In genomic region chr1:240091201-240091600, GRCh38 we compare ENCODE assay signal across 12 cellular contexts. TPM values are rescaled to one million over a fixed set of nuclear protein-coding genes. Genes with fewer than 3 reads are reported as not detected.
A peak's percentile ranks its signal among the peaks of the same experiment; 100 is the strongest.
DNase-seq lines count a peak whose midpoint lies in the region; ATAC-seq and TF ChIP-seq lines count a peak whose summit lies in the region.
"Had no signal": no experiment of that assay in that cellular context is flagged by ENCODE, and none has a peak within 500 bp of the region (broad histone marks: within the 10 kb centered on the region; RNA-seq: fewer than 3 reads in every experiment).

No MANE protein-coding gene starts in this region.

- TF ChIP-seq EP300 in transverse colon (IDR thresholded peaks at IDR 0.05; ENCODE audit: low read depth) = no peak

- in situ Hi-C loops in transverse colon (cut with MboI; ENCODE audit: low pct_ligation_motif_present in 1 of 4, low pct_unique_long_range_greater_than_20kb in 1 of 4, low sequenced_read_pairs in 3 of 4) = no loop called here
- in situ Hi-C loops in GM13976 (cut with MboI; ENCODE audit: low sequenced_read_pairs, unreplicated experiment) = no loop called here

- no peak overlapping the region for H3K27ac Mint-ChIP-seq in activated naive CD8-positive, alpha-beta T cell treated with anti-CD3 and anti-CD28 coated beads, Interleukin-2, amount 10 ng/mL, durations not matched to agents 7 days and 5 days
- H3K27ac Mint-ChIP-seq: CD4-positive, alpha-beta T cell had no signal

- peak overlapping the region; percentile 60 for H3K4me3 Mint-ChIP-seq in activated naive CD8-positive, alpha-beta T cell treated with anti-CD3 and anti-CD28 coated beads, Interleukin-2, amount 10 ng/mL, durations not matched to agents 7 days and 5 days
- H3K4me3 Mint-ChIP-seq: CD4-positive, alpha-beta T cell had no signal

- H3K27me3 ChIP-seq in left ventricle myocardium inferior (ENCODE audit: low read depth) = peaks cover 100% of the 10 kb centered on the region
- H3K27me3 ChIP-seq in lower lobe of right lung (ENCODE audit: low read depth) = peaks cover 50% of the 10 kb centered on the region
- H3K27me3 ChIP-seq in transverse colon = peaks cover 51% of the 10 kb centered on the region

- H3K36me3 ChIP-seq in left ventricle myocardium inferior = no peaks in the 10 kb centered on the region
- H3K36me3 ChIP-seq in lower lobe of right lung = no peaks in the 10 kb centered on the region
- no peaks in the 10 kb centered on the region for H3K36me3 ChIP-seq in transverse colon

- no peaks in the 10 kb centered on the region for H3K9me3 Mint-ChIP-seq in activated naive CD8-positive, alpha-beta T cell treated with anti-CD3 and anti-CD28 coated beads, Interleukin-2, amount 10 ng/mL, durations not matched to agents 7 days and 5 days
- H3K9me3 Mint-ChIP-seq: CD4-positive, alpha-beta T cell had no signal

- no peak for DNase-seq in left ventricle myocardium inferior
- no peak for DNase-seq in cardiac septum (ENCODE audit: low spot score)
- DNase-seq in activated naive CD8-positive, alpha-beta T cell treated with anti-CD3 and anti-CD28 coated beads, Interleukin-2, amount 10 ng/mL, durations not matched to agents 7 days and 5 days = no peak
- DNase-seq in lower lobe of right lung = no peak
- no peak for DNase-seq in transverse colon
- no peak for DNase-seq in stimulated activated CD4-positive, alpha-beta T cell treated with anti-CD3 and anti-CD28 coated beads, Interleukin-4, amount 100 ng/mL, for 1 hour
- DNase-seq in GM13976 (ENCODE audit: low spot score) = no peak
- DNase-seq: CD4-positive, alpha-beta T cell; GOT3; stimulated activated naive CD4-positive, alpha-beta T cell treated with Interleukin-2 at 50 U/mL for 16 hours had no signal

- POLR2A ChIA-PET in activated naive CD8-positive, alpha-beta T cell treated with anti-CD3 and anti-CD28 coated beads, Interleukin-2, amount 10 ng/mL, durations not matched to agents 7 days and 5 days (lab: Charles Lee) = no interaction called here

- H3K27ac ChIP-seq in left ventricle myocardium inferior (replicated peaks) = no peak overlapping the region
- H3K27ac ChIP-seq in lower lobe of right lung = no peak overlapping the region
- peak overlapping the region in 3 of 4 donors; percentile 68 to 74 (median 74) for H3K27ac ChIP-seq in transverse colon

- H3K4me3 ChIP-seq in left ventricle myocardium inferior (peak overlapping the region; percentile 58), lower lobe of right lung (peak overlapping the region; percentile 39), transverse colon (peak overlapping the region in 2 of 4 donors; percentile 52)
- H3K4me3 ChIP-seq: GM12878 had no signal

- TF ChIP-seq CTCF in left ventricle myocardium inferior (IDR thresholded peaks at IDR 0.05; ENCODE audit: borderline replicate concordance) = no peak
- TF ChIP-seq CTCF in lower lobe of right lung (IDR thresholded peaks at IDR 0.05) = no peak
- no peak for TF ChIP-seq CTCF in transverse colon (IDR thresholded peaks at IDR 0.05)
- no peak for TF ChIP-seq CTCF in GM13976 (IDR thresholded peaks at IDR 0.05; ENCODE audit: borderline replicate concordance, control extremely low read depth, extremely low read depth, insufficient read depth, missing control alignments)

- peaks cover 24% of the 10 kb centered on the region for H3K4me1 ChIP-seq in left ventricle myocardium inferior
- H3K4me1 ChIP-seq in lower lobe of right lung = peaks cover 21% of the 10 kb centered on the region
- H3K4me1 ChIP-seq in transverse colon = peaks cover 0 to 25% (median 19%) of the 10 kb centered on the region in 4 donors

- no peaks in the 10 kb centered on the region for H3K36me3 Mint-ChIP-seq in activated naive CD8-positive, alpha-beta T cell treated with anti-CD3 and anti-CD28 coated beads, Interleukin-2, amount 10 ng/mL, durations not matched to agents 7 days and 5 days

- H3K4me1 Mint-ChIP-seq in activated naive CD8-positive, alpha-beta T cell treated with anti-CD3 and anti-CD28 coated beads, Interleukin-2, amount 10 ng/mL, durations not matched to agents 7 days and 5 days = peaks cover 1% of the 10 kb centered on the region

- TF ChIP-seq POLR2A in transverse colon (IDR thresholded peaks at IDR 0.05) = no peak

- H3K9me3 ChIP-seq in left ventricle myocardium inferior (replicated peaks) (no peaks in the 10 kb centered on the region), lower lobe of right lung (no peaks in the 10 kb centered on the region), transverse colon (no peaks in the 10 kb centered on the region)

- 7 to 10% methylated on average over 2 of the region's 2 CpGs for WGBS in transverse colon (ENCODE audit: low coverage in 1 of 2), 2 donors

- no peak for ATAC-seq in activated naive CD8-positive, alpha-beta T cell treated with anti-CD3 and anti-CD28 coated beads, Interleukin-2, amount 10 ng/mL, durations not matched to agents 7 days and 5 days (ENCODE audit: low read depth)
- ATAC-seq in lower lobe of right lung (no peak), HG02938 (IDR thresholded peaks at IDR 0.05; ENCODE audit: unreplicated experiment) (no peak)

- intact Hi-C loops in left ventricle myocardium inferior (cut with micrococcal nuclease) (no loop called here), cardiac septum (cut with DNase I) (no loop called here), lower lobe of right lung (cut with DNase I) (no loop called here), transverse colon (cut with DNase I; ENCODE audit: low total_unique reads) (no loop called here)

- H3K27me3 Mint-ChIP-seq in activated naive CD8-positive, alpha-beta T cell treated with anti-CD3 and anti-CD28 coated beads, Interleukin-2, amount 10 ng/mL, durations not matched to agents 7 days and 5 days = peaks cover 42% of the 10 kb centered on the region

RNA-seq across cellular contexts. Expression of gene FMN2, which starts 0.5 kb away (rescaled TPM):
- total RNA-seq in left ventricle myocardium inferior (not detected), cardiac septum (0.38 TPM), lower lobe of right lung (1.1 TPM), transverse colon (10 to 100 TPM in 1 of 4 donors, 1 to 10 TPM in 3; 3.6 to 35.5 (median 5.6) TPM)
- not detected for total RNA-seq in activated naive CD8-positive, alpha-beta T cell treated with anti-CD3 and anti-CD28 coated beads, Interleukin-2, amount 10 ng/mL, durations not matched to agents 7 days and 5 days
- total RNA-seq: CD4-positive, alpha-beta T cell; GM12878 had no signal

Comparison
In these comparisons a context has a peak if more than half of its experiments do, and no peak if none do; other contexts are left out.
1. H3K27ac ChIP-seq: peak in transverse colon (3 of 4); none in left ventricle myocardium inferior (single experiment) and lower lobe of right lung (single experiment).